ENCODE assay signal across 8 cellular contexts in genomic region chr3:49022751-49023171, GRCh38. TPM values are rescaled to one million over a fixed set of nuclear protein-coding genes. Genes with fewer than 3 reads are reported as not detected.
A peak's percentile ranks its signal among the peaks of the same experiment; 100 is the strongest.
DNase-seq lines count a peak whose midpoint lies in the region; ATAC-seq and TF ChIP-seq lines count a peak whose summit lies in the region.

No MANE protein-coding gene starts in this region.

- peak overlapping the region; percentile 86 for H3K27ac Mint-ChIP-seq in WTC11
- H3K27ac Mint-ChIP-seq in stimulated activated naive CD8-positive, alpha-beta T cell treated with anti-CD3 and anti-CD28 coated beads, Interleukin-15, amount 100 ng/mL, for 72 hours, result peak overlapping the region; percentile 99 to 100

- POLR2A ChIA-PET in WTC11 (lab: Charles Lee), result interaction anchor here (0.6 to 4.3 kb wide), 9 partner anchors 10 to 437 kb away, joined by 3 to 81 read pairs (median 10); partner anchors contain the start of genes CELSR3, IP6K2, P4HTM and QRICH1

- H3K4me3 Mint-ChIP-seq in activated T-cell treated with anti-CD3 and anti-CD28 coated beads, Interleukin-2, amount 50 U/mL, for 4 hours, result peak overlapping the region; percentile 95
- peak overlapping the region; percentile 92 for H3K4me3 Mint-ChIP-seq in WTC11
- H3K4me3 Mint-ChIP-seq in stimulated activated naive CD8-positive, alpha-beta T cell treated with anti-CD3 and anti-CD28 coated beads, Interleukin-15, amount 100 ng/mL, for 72 hours, result peak overlapping the region; percentile 98

- no peak for DNase-seq in activated T-cell treated with anti-CD3 and anti-CD28 coated beads, Interleukin-2, amount 50 U/mL, for 4 hours
- no peak for DNase-seq in activated T-cell treated with anti-CD3 and anti-CD28 coated beads, Interleukin-2, amount 50 U/mL, for 1 hour
- DNase-seq in WTC11 (ENCODE audit: low spot score) (no peak), NCI-H1105 treated with DMSO at 0.1 percent for 48 hours (lab: John Stamatoyannopoulos, UW) (no peak), SK-N-DZ (ENCODE audit: low spot score) (no peak)
- no peak for DNase-seq in stimulated activated naive CD8-positive, alpha-beta T cell treated with anti-CD3 and anti-CD28 coated beads, Interleukin-15, amount 100 ng/mL, for 72 hours

- H3K27me3 Mint-ChIP-seq in activated T-cell treated with anti-CD3 and anti-CD28 coated beads, Interleukin-2, amount 50 U/mL, for 4 hours (ENCODE audit: low read depth), result no peaks in the 10 kb centered on the region
- H3K27me3 Mint-ChIP-seq in WTC11 (ENCODE audit: low read depth), result no peaks in the 10 kb centered on the region
- no peaks in the 10 kb centered on the region for H3K27me3 Mint-ChIP-seq in stimulated activated naive CD8-positive, alpha-beta T cell treated with anti-CD3 and anti-CD28 coated beads, Interleukin-15, amount 100 ng/mL, for 72 hours

- ATAC-seq in activated T-cell treated with anti-CD3 and anti-CD28 coated beads, Interleukin-2, amount 50 U/mL, for 4 hours, result no peak
- ATAC-seq in WTC11, result no peak
- ATAC-seq in stimulated activated naive CD8-positive, alpha-beta T cell treated with anti-CD3 and anti-CD28 coated beads, Interleukin-15, amount 100 ng/mL, for 72 hours, result no peak
- no peak for ATAC-seq in esophagus mucosa

- no peak for TF ChIP-seq CTCF in WTC11 (IDR thresholded peaks at IDR 0.05)

- peaks cover 37% of the 10 kb centered on the region for H3K36me3 Mint-ChIP-seq in activated T-cell treated with anti-CD3 and anti-CD28 coated beads, Interleukin-2, amount 50 U/mL, for 4 hours (ENCODE audit: insufficient read depth)
- peaks cover 52% of the 10 kb centered on the region for H3K36me3 Mint-ChIP-seq in WTC11

- CTCF ChIA-PET in WTC11 (lab: Charles Lee), result interaction anchor here (0.7 to 8.2 kb wide), 16 partner anchors 13 to 432 kb away, joined by 3 to 124 read pairs (median 5); partner anchors contain the start of genes NCKIPSD, P4HTM, QARS1 and QRICH1

- H3K9me3 Mint-ChIP-seq in activated T-cell treated with anti-CD3 and anti-CD28 coated beads, Interleukin-2, amount 50 U/mL, for 4 hours, result no peaks in the 10 kb centered on the region
- H3K9me3 Mint-ChIP-seq in WTC11, result no peaks in the 10 kb centered on the region
- H3K9me3 Mint-ChIP-seq in stimulated activated naive CD8-positive, alpha-beta T cell treated with anti-CD3 and anti-CD28 coated beads, Interleukin-15, amount 100 ng/mL, for 72 hours, result no peaks in the 10 kb centered on the region

- H3K4me3 ChIP-seq in iPS-11a (ENCODE audit: low read depth, low read length), result peak overlapping the region; percentile 98

- peaks cover 45% of the 10 kb centered on the region for H3K4me1 Mint-ChIP-seq in activated T-cell treated with anti-CD3 and anti-CD28 coated beads, Interleukin-2, amount 50 U/mL, for 4 hours (ENCODE audit: low read depth)
- H3K4me1 Mint-ChIP-seq in WTC11, result peaks cover 31% of the 10 kb centered on the region
- peaks cover 72% of the 10 kb centered on the region for H3K4me1 Mint-ChIP-seq in stimulated activated naive CD8-positive, alpha-beta T cell treated with anti-CD3 and anti-CD28 coated beads, Interleukin-15, amount 100 ng/mL, for 72 hours

TF ChIP-seq in WTC11, 78 proteins besides CTCF, POLR2A, EP300 and RAD21 (continues in another document):
- TF ChIP-seq TEAD1 (CRISPR knock-in tag; IDR thresholded peaks at IDR 0.05) (no peak), RORB (CRISPR knock-in tag; IDR thresholded peaks at IDR 0.05) (no peak), ZNF219 (CRISPR knock-in tag; IDR thresholded peaks at IDR 0.05; ENCODE audit: borderline replicate concordance) (no peak), FOXK1 (CRISPR knock-in tag; IDR thresholded peaks at IDR 0.05) (no peak), FOXP4 (CRISPR knock-in tag; IDR thresholded peaks at IDR 0.05) (no peak), MXD4 (CRISPR knock-in tag; IDR thresholded peaks at IDR 0.05; ENCODE audit: borderline replicate concordance) (no peak), ZNF263 (CRISPR knock-in tag; IDR thresholded peaks at IDR 0.05; ENCODE audit: low read depth) (no peak), EMX1 (CRISPR knock-in tag; IDR thresholded peaks at IDR 0.05) (no peak), TEAD4 (CRISPR knock-in tag; IDR thresholded peaks at IDR 0.05) (no peak), ZNF416 (CRISPR knock-in tag; IDR thresholded peaks at IDR 0.05) (no peak), ZSCAN18 (CRISPR knock-in tag; IDR thresholded peaks at IDR 0.05) (no peak), NFE2L1 (CRISPR knock-in tag; IDR thresholded peaks at IDR 0.05) (no peak), OVOL2 (CRISPR knock-in tag; IDR thresholded peaks at IDR 0.05; ENCODE audit: borderline replicate concordance) (no peak), ETV6 (CRISPR knock-in tag; IDR thresholded peaks at IDR 0.05) (no peak), GABPB1 (CRISPR knock-in tag; IDR thresholded peaks at IDR 0.05) (no peak)
- TF ChIP-seq, protein P1, sequence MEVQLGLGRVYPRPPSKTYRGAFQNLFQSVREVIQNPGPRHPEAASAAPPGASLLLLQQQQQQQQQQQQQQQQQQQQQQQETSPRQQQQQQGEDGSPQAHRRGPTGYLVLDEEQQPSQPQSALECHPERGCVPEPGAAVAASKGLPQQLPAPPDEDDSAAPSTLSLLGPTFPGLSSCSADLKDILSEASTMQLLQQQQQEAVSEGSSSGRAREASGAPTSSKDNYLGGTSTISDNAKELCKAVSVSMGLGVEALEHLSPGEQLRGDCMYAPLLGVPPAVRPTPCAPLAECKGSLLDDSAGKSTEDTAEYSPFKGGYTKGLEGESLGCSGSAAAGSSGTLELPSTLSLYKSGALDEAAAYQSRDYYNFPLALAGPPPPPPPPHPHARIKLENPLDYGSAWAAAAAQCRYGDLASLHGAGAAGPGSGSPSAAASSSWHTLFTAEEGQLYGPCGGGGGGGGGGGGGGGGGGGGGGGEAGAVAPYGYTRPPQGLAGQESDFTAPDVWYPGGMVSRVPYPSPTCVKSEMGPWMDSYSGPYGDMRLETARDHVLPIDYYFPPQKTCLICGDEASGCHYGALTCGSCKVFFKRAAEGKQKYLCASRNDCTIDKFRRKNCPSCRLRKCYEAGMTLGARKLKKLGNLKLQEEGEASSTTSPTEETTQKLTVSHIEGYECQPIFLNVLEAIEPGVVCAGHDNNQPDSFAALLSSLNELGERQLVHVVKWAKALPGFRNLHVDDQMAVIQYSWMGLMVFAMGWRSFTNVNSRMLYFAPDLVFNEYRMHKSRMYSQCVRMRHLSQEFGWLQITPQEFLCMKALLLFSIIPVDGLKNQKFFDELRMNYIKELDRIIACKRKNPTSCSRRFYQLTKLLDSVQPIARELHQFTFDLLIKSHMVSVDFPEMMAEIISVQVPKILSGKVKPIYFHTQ (CRISPR knock-in tag; IDR thresholded peaks at IDR 0.05), result no peak; the same call in 1 of the 2 replicates

RNA-seq across cellular contexts. Expression of gene NDUFAF3, which starts 0.8 kb away (rescaled TPM):
- total RNA-seq in activated T-cell treated with anti-CD3 and anti-CD28 coated beads, Interleukin-2, amount 50 U/mL, for 4 hours, result 100 to 1,000 TPM; 138 to 155 (median 147) TPM
- total RNA-seq in WTC11 (2021) (36.8 to 50.3 TPM (median 49.6 TPM) in 3 replicates), esophagus mucosa (44.0 TPM)
- polyA plus RNA-seq in SK-N-DZ (2014; cell fraction: cytosol; rRNA removed), result 70.8 and 72.9 TPM in 2 replicates
- 45.8 and 58.3 TPM in 2 replicates for polyA plus RNA-seq in SK-N-DZ (2014; cell fraction: nucleus; rRNA removed)

RNA-seq across cellular contexts. Expression of gene DALRD3, which starts 4.4 kb away (rescaled TPM):
- 10 to 100 TPM; 23.9 to 32.3 (median 25.4) TPM for total RNA-seq in activated T-cell treated with anti-CD3 and anti-CD28 coated beads, Interleukin-2, amount 50 U/mL, for 4 hours
- 38.8 to 41.4 TPM (median 39.6 TPM) in 3 replicates for total RNA-seq in WTC11 (2021)
- 19.7 and 30.9 TPM in 2 replicates for polyA plus RNA-seq in SK-N-DZ (2014; cell fraction: cytosol; rRNA removed)
- polyA plus RNA-seq in SK-N-DZ (2014; cell fraction: nucleus; rRNA removed), result 115 and 121 TPM in 2 replicates
- total RNA-seq in esophagus mucosa, result 33.1 TPM

RNA-seq across cellular contexts. Expression of gene IMPDH2, which starts 6.4 kb away (rescaled TPM):
- total RNA-seq in activated T-cell treated with anti-CD3 and anti-CD28 coated beads, Interleukin-2, amount 50 U/mL, for 4 hours, result 100 to 1,000 TPM; 664 to 769 (median 721) TPM
- total RNA-seq in WTC11 (2021) (449 to 472 TPM (median 452 TPM) in 3 replicates), esophagus mucosa (270 TPM)
- 235 and 250 TPM in 2 replicates for polyA plus RNA-seq in SK-N-DZ (2014; cell fraction: cytosol; rRNA removed)
- polyA plus RNA-seq in SK-N-DZ (2014; cell fraction: nucleus; rRNA removed), result 243 and 248 TPM in 2 replicates

RNA-seq across cellular contexts. Expression of gene WDR6, which starts 15.6 kb away (rescaled TPM):
- 100 to 1,000 TPM; 147 to 163 (median 155) TPM for total RNA-seq in activated T-cell treated with anti-CD3 and anti-CD28 coated beads, Interleukin-2, amount 50 U/mL, for 4 hours
- 204 to 213 TPM (median 209 TPM) in 3 replicates for total RNA-seq in WTC11 (2021)
- polyA plus RNA-seq in SK-N-DZ (2014; cell fraction: cytosol; rRNA removed), result 140 and 186 TPM in 2 replicates
- 518 and 594 TPM in 2 replicates for polyA plus RNA-seq in SK-N-DZ (2014; cell fraction: nucleus; rRNA removed)
- total RNA-seq in esophagus mucosa, result 36.3 TPM

RNA-seq across cellular contexts. Expression of gene P4HTM, which starts 32.7 kb away (rescaled TPM):
- 10 to 100 TPM; 25.7 to 28.2 (median 26.3) TPM for total RNA-seq in activated T-cell treated with anti-CD3 and anti-CD28 coated beads, Interleukin-2, amount 50 U/mL, for 4 hours
- total RNA-seq in WTC11 (2021) (21.9 to 28.8 TPM (median 28.2 TPM) in 3 replicates), esophagus mucosa (8.4 TPM)
- 19.5 and 19.7 TPM in 2 replicates for polyA plus RNA-seq in SK-N-DZ (2014; cell fraction: cytosol; rRNA removed)
- 71.1 and 84.6 TPM in 2 replicates for polyA plus RNA-seq in SK-N-DZ (2014; cell fraction: nucleus; rRNA removed)
